Comparison of ENCODE assay signal across 8 cellular contexts in genomic region chr6:30821862-30822784, GRCh38.
DNase-seq lines count a peak whose midpoint lies in the region; ATAC-seq lines count a peak whose summit lies in the region.

No MANE protein-coding gene starts in this region.

- no peaks in the 10 kb centered on the region for H3K36me3 ChIP-seq in HUES48 (ENCODE audit: control insufficient read depth, insufficient read depth, low read length)
- H3K36me3 ChIP-seq in iPS-20b (ENCODE audit: insufficient read depth, low read depth, low read length): no peaks in the 10 kb centered on the region
- no peaks in the 10 kb centered on the region for H3K36me3 ChIP-seq in subcutaneous abdominal adipose tissue (ENCODE audit: control insufficient read depth in 5 of 5, insufficient read depth in 5 of 5, low read length in 5 of 5)
- no peaks in the 10 kb centered on the region for H3K36me3 ChIP-seq in HAP-1 (replicated peaks)

- H3K36me3 Mint-ChIP-seq in activated naive CD8-positive, alpha-beta T cell treated with anti-CD3 and anti-CD28 coated beads, Interleukin-2, amount 50 U/mL, for 24 hours (ENCODE audit: low read depth): peaks cover 26% of the 10 kb centered on the region

- H3K27ac Mint-ChIP-seq in activated naive CD8-positive, alpha-beta T cell treated with anti-CD3 and anti-CD28 coated beads, Interleukin-2, amount 50 U/mL, for 24 hours: peak overlapping the region; percentile 75

- H3K4me1 ChIP-seq in HUES48 (ENCODE audit: control insufficient read depth, insufficient read depth, low read length): 0 out of 2 replicates have a peak, but pooled peaks cover 8% of the 10 kb centered on the region
- peaks cover 6% of the 10 kb centered on the region; the same call in 1 of the 2 replicates for H3K4me1 ChIP-seq in iPS-20b (ENCODE audit: insufficient read depth, low read length)
- H3K4me1 ChIP-seq in subcutaneous abdominal adipose tissue (ENCODE audit: control insufficient read depth in 5 of 5, insufficient read depth in 5 of 5, low read length in 5 of 5): peaks cover 0 to 20% (median 14%) of the 10 kb centered on the region in 5 donors
- H3K4me1 ChIP-seq in HAP-1: no peaks in the 10 kb centered on the region; the same call in 1 of the 2 replicates

- H3K27me3 ChIP-seq in HUES48 (ENCODE audit: control insufficient read depth, insufficient read depth, low read length): no peaks in the 10 kb centered on the region
- H3K27me3 ChIP-seq in iPS-20b (ENCODE audit: insufficient read depth, low read length): no peaks in the 10 kb centered on the region
- H3K27me3 ChIP-seq in subcutaneous abdominal adipose tissue (ENCODE audit: control insufficient read depth in 5 of 5, insufficient read depth in 4 of 5, low read length in 5 of 5): no peaks in the 10 kb centered on the region
- H3K27me3 ChIP-seq in HAP-1 (ENCODE audit: low read depth): no peaks in the 10 kb centered on the region

- DNase-seq in DMS114 treated with DMSO at 0.1 percent for 48 hours (lab: John Stamatoyannopoulos, UW; ENCODE audit: unreplicated experiment) (peak; percentile 45), HAP-1 (ENCODE audit: low spot score in 2 of 2) (no peak)
- DNase-seq in activated naive CD8-positive, alpha-beta T cell treated with anti-CD3 and anti-CD28 coated beads, Interleukin-2, amount 50 U/mL, for 24 hours: no peak

- H3K9me3 ChIP-seq in HUES48 (ENCODE audit: control insufficient read depth, insufficient read depth, low read length): no peaks in the 10 kb centered on the region
- no peaks in the 10 kb centered on the region for H3K9me3 ChIP-seq in iPS-20b (ENCODE audit: insufficient read depth, low read depth, low read length)
- no peaks in the 10 kb centered on the region for H3K9me3 ChIP-seq in subcutaneous abdominal adipose tissue (ENCODE audit: control insufficient read depth in 5 of 5, low read length in 5 of 5)
- H3K9me3 ChIP-seq in HAP-1: no peaks in the 10 kb centered on the region

- ATAC-seq in activated naive CD8-positive, alpha-beta T cell treated with anti-CD3 and anti-CD28 coated beads, Interleukin-2, amount 50 U/mL, for 24 hours: no peak
- ATAC-seq in GM19397 (IDR thresholded peaks at IDR 0.05; ENCODE audit: unreplicated experiment): no peak
- ATAC-seq in HG02759 (IDR thresholded peaks at IDR 0.05; ENCODE audit: unreplicated experiment): no peak

- peaks cover 79% of the 10 kb centered on the region for H3K4me1 Mint-ChIP-seq in activated naive CD8-positive, alpha-beta T cell treated with anti-CD3 and anti-CD28 coated beads, Interleukin-2, amount 50 U/mL, for 24 hours

- H3K27ac ChIP-seq in HUES48 (ENCODE audit: low read depth, low read length) (peak overlapping the region; percentile 46), iPS-20b (ENCODE audit: low read length) (no peak overlapping the region), subcutaneous abdominal adipose tissue (ENCODE audit: low read depth, low read length) (peak overlapping the region; percentile 11)

- no peaks in the 10 kb centered on the region for H3K27me3 Mint-ChIP-seq in activated naive CD8-positive, alpha-beta T cell treated with anti-CD3 and anti-CD28 coated beads, Interleukin-2, amount 50 U/mL, for 24 hours

- no peak overlapping the region for H3K4me3 Mint-ChIP-seq in activated naive CD8-positive, alpha-beta T cell treated with anti-CD3 and anti-CD28 coated beads, Interleukin-2, amount 50 U/mL, for 24 hours

- in situ Hi-C loops in HAP-1 (cut with MboI; ENCODE audit: low sequenced_read_pairs): no loop called here

- no peak overlapping the region for H3K9ac ChIP-seq in HUES48 (ENCODE audit: low read depth, low read length)
- H3K9ac ChIP-seq in iPS-20b (ENCODE audit: low read depth, low read length): peak overlapping the region; percentile 43; the same call in 1 of the 2 replicates
- H3K9ac ChIP-seq in subcutaneous abdominal adipose tissue (ENCODE audit: low read length in 5 of 5): peak overlapping the region in 1 of 5 donors; percentile 7

- peaks cover 5% of the 10 kb centered on the region for H3K9me3 Mint-ChIP-seq in activated naive CD8-positive, alpha-beta T cell treated with anti-CD3 and anti-CD28 coated beads, Interleukin-2, amount 50 U/mL, for 24 hours

- H3K4me3 ChIP-seq in HUES48 (ENCODE audit: low read depth, low read length) (no peak overlapping the region), iPS-20b (ENCODE audit: low read length) (no peak overlapping the region), subcutaneous abdominal adipose tissue (ENCODE audit: low read depth in 1 of 5, low read length in 5 of 5) (no peak overlapping the region), HAP-1 (no peak overlapping the region)
